Comparison of ENCODE assay signal across 8 cellular contexts in genomic region chr1:119648620-119649004, GRCh38. TPM values are rescaled to one million over a fixed set of nuclear protein-coding genes. Genes with fewer than 3 reads are reported as not detected.
DNase-seq lines count a peak whose midpoint lies in the region; ATAC-seq and TF ChIP-seq lines count a peak whose summit lies in the region.

No MANE protein-coding gene starts in this region.

- ATAC-seq in heart left ventricle = no peak
- no peak for ATAC-seq in Right ventricle myocardium superior (ENCODE audit: poor library complexity)
- no peak for ATAC-seq in upper lobe of left lung (ENCODE audit: low FRiP score in 2 of 2)

- intact Hi-C loops in heart left ventricle (cut with DNase I) = loop anchor here in 4 of 10 donors (1.0 to 2.0 kb wide), 3 partner anchors 16 to 18 kb away; no protein-coding TSS in a partner anchor
- intact Hi-C loops in Right ventricle myocardium superior (cut with DNase I) = no loop called here

- H3K27ac ChIP-seq in heart left ventricle (peak overlapping the region; percentile 78 to 97 (median 91)), brain microvascular endothelial cell (peak overlapping the region; percentile 81), upper lobe of left lung (peak overlapping the region; percentile 86 to 94 (median 91))

- 17 to 18% (median 17%) methylated on average over 10 of the region's 10 CpGs for WGBS in heart left ventricle, 4 donors
- 11 to 14% methylated on average over 10 of the region's 10 CpGs for WGBS in upper lobe of left lung, 2 donors

- no peak for TF ChIP-seq EP300 in upper lobe of left lung (IDR thresholded peaks at IDR 0.05)

- H3K4me1 ChIP-seq in heart left ventricle (peaks cover 0 to 37% (median 14%) of the 10 kb centered on the region in 12 donors), upper lobe of left lung (peaks cover 8 to 19% (median 16%) of the 10 kb centered on the region in 4 donors)

- H3K9me3 ChIP-seq in heart left ventricle (no peaks in the 10 kb centered on the region), upper lobe of left lung (no peaks in the 10 kb centered on the region)

- H3K27me3 ChIP-seq in heart left ventricle (peaks cover 0 to 7% (median 0%) of the 10 kb centered on the region in 9 donors), brain microvascular endothelial cell (replicated peaks) (no peaks in the 10 kb centered on the region), upper lobe of left lung (no peaks in the 10 kb centered on the region)

- H3K36me3 ChIP-seq in heart left ventricle (no peaks in the 10 kb centered on the region), brain microvascular endothelial cell (replicated peaks) (no peaks in the 10 kb centered on the region), upper lobe of left lung (no peaks in the 10 kb centered on the region)

- DNase-seq in heart left ventricle (no peak), Right ventricle myocardium superior (no peak), brain microvascular endothelial cell (no peak), medulla oblongata (ENCODE audit: extremely low spot score) (peak; percentile 29), upper lobe of left lung (no peak), A172 (ENCODE audit: low spot score) (no peak), putamen (ENCODE audit: low spot score) (no peak), HT-29 (ENCODE audit: low spot score) (no peak)

- TF ChIP-seq CTCF in heart left ventricle (IDR thresholded peaks at IDR 0.05) (no peak), brain microvascular endothelial cell (IDR thresholded peaks at IDR 0.05; ENCODE audit: low read depth, low read length, missing control alignments) (no peak), upper lobe of left lung (IDR thresholded peaks at IDR 0.05) (no peak)

- no peak for TF ChIP-seq POLR2A in heart left ventricle (IDR thresholded peaks at IDR 0.05)
- no peak for TF ChIP-seq POLR2A in upper lobe of left lung (IDR thresholded peaks at IDR 0.05)

- H3K4me3 ChIP-seq in heart left ventricle = peak overlapping the region; percentile 58 to 99 (median 94)
- H3K4me3 ChIP-seq in brain microvascular endothelial cell (ENCODE audit: low read depth, low read length) = peak overlapping the region; percentile 89
- H3K4me3 ChIP-seq in upper lobe of left lung = peak overlapping the region; percentile 21 to 97 (median 76)

- in situ Hi-C loops in brain microvascular endothelial cell (cut with HindIII; ENCODE audit: low pct_ligation_motif_present, low sequenced_read_pairs) = no loop called here

RNA-seq across cellular contexts. Expression of gene ZNF697, which starts 0.5 kb away (rescaled TPM):
- total RNA-seq in heart left ventricle (10 to 100 TPM in 6 of 9 donors, 1 to 10 TPM in 3; 7.8 to 14.0 (median 10.9) TPM), Right ventricle myocardium superior (9.2 TPM), upper lobe of left lung (10 to 100 TPM in 1 of 6 donors, 1 to 10 TPM in 5; 4.4 to 10.3 (median 8.0) TPM)
- 1 to 10 TPM; 2.8 to 6.9 TPM for polyA plus RNA-seq in heart left ventricle
- total RNA-seq in A172 (2014; rRNA removed; shearing (Covaris generic)) = 2.9 and 3.7 TPM in 2 replicates
- 1.3 and 1.8 TPM in 2 replicates for total RNA-seq in HT-29 (2014; rRNA removed; shearing (Covaris generic))
